Comparison of ENCODE assay signal across 17 cellular contexts in the genomic region with DNA sequence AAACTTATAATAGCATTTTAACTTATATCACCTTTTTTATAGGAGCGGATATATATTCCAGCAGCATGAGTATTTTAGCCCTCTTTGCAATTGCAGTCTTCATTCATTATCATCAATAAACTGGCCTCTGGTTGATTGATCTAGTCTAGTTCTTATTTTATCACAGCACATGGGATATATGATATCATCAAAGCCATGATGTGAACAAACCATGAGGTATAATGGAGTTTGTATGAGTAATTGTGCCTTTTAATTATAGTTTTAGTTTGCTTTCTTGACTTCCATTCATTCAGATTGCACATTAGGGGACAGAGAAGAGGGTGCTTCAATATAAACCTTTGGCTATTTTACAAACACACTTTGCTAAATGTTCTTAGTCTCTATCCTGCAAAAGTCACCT.
"Had no signal": no experiment of that assay in that cellular context is flagged by ENCODE, and none has a peak within 500 bp of the region (broad histone marks: within the 10 kb centered on the region; RNA-seq: fewer than 3 reads in every experiment).

No MANE protein-coding gene starts in this region.

- H3K4me3 Mint-ChIP-seq: activated naive CD8-positive, alpha-beta T cell treated with anti-CD3 and anti-CD28 coated beads, Interleukin-2, amount 10 ng/mL, durations not matched to agents 7 days and 5 days had no signal

- DNase-seq: activated naive CD8-positive, alpha-beta T cell treated with anti-CD3 and anti-CD28 coated beads, Interleukin-2, amount 10 ng/mL, durations not matched to agents 7 days and 5 days; aorta; effector CD8-positive, alpha-beta T cell; foreskin fibroblast; glutamatergic neuron; kidney glomerular epithelial cell; left ventricle myocardium superior; right cardiac atrium; stimulated activated CD4-positive, alpha-beta T cell treated with anti-CD3 and anti-CD28 coated beads, Interleukin-15, amount 100 ng/mL, for 24 hours; stimulated activated CD4-positive, alpha-beta T cell treated with anti-CD3 and anti-CD28 coated beads, Interleukin-4, amount 100 ng/mL, for 1 hour; stimulated activated naive CD4-positive, alpha-beta T cell; T-helper 9 cell; transverse colon had no signal

- ATAC-seq: left ventricle myocardium superior, right cardiac atrium had no signal

- FAIRE-seq: endothelial cell of umbilical vein had no signal

- H3K27me3 Mint-ChIP-seq: activated naive CD8-positive, alpha-beta T cell treated with anti-CD3 and anti-CD28 coated beads, Interleukin-2, amount 10 ng/mL, durations not matched to agents 7 days and 5 days had no signal

- H3K9me3 ChIP-seq: prostate gland, transverse colon, vagina had no signal

- H3K27ac Mint-ChIP-seq: activated naive CD8-positive, alpha-beta T cell treated with anti-CD3 and anti-CD28 coated beads, Interleukin-2, amount 10 ng/mL, durations not matched to agents 7 days and 5 days had no signal

- H3K9me3 Mint-ChIP-seq: activated naive CD8-positive, alpha-beta T cell treated with anti-CD3 and anti-CD28 coated beads, Interleukin-2, amount 10 ng/mL, durations not matched to agents 7 days and 5 days; neural crest cell had no signal
